In genomic region chr6:111486475-111486874, GRCh38 we compare ENCODE assay signal across 17 cellular contexts. TPM values are rescaled to one million over a fixed set of nuclear protein-coding genes. Genes with fewer than 3 reads are reported as not detected.
DNase-seq lines count a peak whose midpoint lies in the region; ATAC-seq and TF ChIP-seq lines count a peak whose summit lies in the region.
"Had no signal": no experiment of that assay in that cellular context is flagged by ENCODE, and none has a peak within 500 bp of the region (broad histone marks: within the 10 kb centered on the region; RNA-seq: fewer than 3 reads in every experiment).

No MANE protein-coding gene starts in this region.

- H3K4me3 ChIP-seq in Loucy (ENCODE audit: low read length, poor library complexity, severe bottlenecking) (peak overlapping the region; percentile 8), dorsolateral prefrontal cortex (no peak overlapping the region), parathyroid adenoma (ENCODE audit: low read depth, low read length) (no peak overlapping the region)
- H3K4me3 ChIP-seq: colonic mucosa had no signal

- H3K36me3 ChIP-seq in Loucy (ENCODE audit: insufficient read depth, low read length) (no peaks in the 10 kb centered on the region), parathyroid adenoma (ENCODE audit: control insufficient read depth, insufficient read depth, low read length) (no peaks in the 10 kb centered on the region)
- H3K36me3 ChIP-seq: colonic mucosa had no signal

- peaks cover 9% of the 10 kb centered on the region for H3K9me3 Mint-ChIP-seq in T-helper 2 cell treated with Interferon-gamma antibody and Interleukin-4, amounts not matched to agents 5 μg/mL and 100 μg/mL, for 36 hours

- ATAC-seq in GM18511 (IDR thresholded peaks at IDR 0.05; ENCODE audit: unreplicated experiment) (no peak), GM21367 (IDR thresholded peaks at IDR 0.05; ENCODE audit: unreplicated experiment) (no peak)

- H3K79me2 ChIP-seq in Loucy (ENCODE audit: insufficient read depth, low read length) (peaks cover 80% of the 10 kb centered on the region), parathyroid adenoma (peaks cover 8% of the 10 kb centered on the region)

- H3F3A ChIP-seq in Loucy (ENCODE audit: low read depth): no peaks in the 10 kb centered on the region

- H3K27ac ChIP-seq in dorsolateral prefrontal cortex: peak overlapping the region in 30 of 59 donors; percentile 0 to 99 (median 31)
- peak overlapping the region; percentile 48 for H3K27ac ChIP-seq in parathyroid adenoma
- H3K27ac ChIP-seq: colonic mucosa had no signal

- no peak for TF ChIP-seq CTCF in Loucy (conservative IDR thresholded peaks at IDR 0.05; ENCODE audit: low read length)
- no peak for TF ChIP-seq CTCF in dorsolateral prefrontal cortex (IDR thresholded peaks at IDR 0.05 in 54 of 56, conservative IDR thresholded peaks at IDR 0.05 in 2 of 56; ENCODE audit: low read depth in 1 of 56, partially characterized antibody in 56 of 56)
- no peak for TF ChIP-seq CTCF in parathyroid adenoma (IDR thresholded peaks at IDR 0.05)

- H3K9ac ChIP-seq in Loucy (ENCODE audit: low read depth, low read length, poor library complexity, severe bottlenecking) (peak overlapping the region; percentile 6), parathyroid adenoma (no peak overlapping the region)

- peaks cover 21% of the 10 kb centered on the region for H3K36me3 Mint-ChIP-seq in T-helper 2 cell treated with Interferon-gamma antibody and Interleukin-4, amounts not matched to agents 5 μg/mL and 100 μg/mL, for 36 hours (ENCODE audit: low read depth)

- peak overlapping the region; percentile 87 for H3K27ac Mint-ChIP-seq in T-helper 2 cell treated with Interferon-gamma antibody and Interleukin-4, amounts not matched to agents 5 μg/mL and 100 μg/mL, for 36 hours
- H3K27ac Mint-ChIP-seq: H9 had no signal

- H3K27me3 ChIP-seq in Loucy (ENCODE audit: insufficient read depth, low read length, poor library complexity, severe bottlenecking) (no peaks in the 10 kb centered on the region), dorsolateral prefrontal cortex (no peaks in the 10 kb centered on the region), parathyroid adenoma (ENCODE audit: control insufficient read depth, insufficient read depth, low read length) (no peaks in the 10 kb centered on the region)
- H3K27me3 ChIP-seq: colonic mucosa had no signal

- H3K4me3 Mint-ChIP-seq in T-helper 2 cell treated with Interferon-gamma antibody and Interleukin-4, amounts not matched to agents 5 μg/mL and 100 μg/mL, for 36 hours: peak overlapping the region; percentile 33
- H3K4me3 Mint-ChIP-seq: H9 had no signal

- peaks cover 48% of the 10 kb centered on the region for H3K4me1 ChIP-seq in Loucy (ENCODE audit: insufficient read depth, low read length, poor library complexity, severe bottlenecking)
- H3K4me1 ChIP-seq in parathyroid adenoma: peaks cover 16% of the 10 kb centered on the region
- H3K4me1 ChIP-seq: colonic mucosa had no signal

- H3K4me2 ChIP-seq in Loucy (ENCODE audit: low read depth, low read length, poor library complexity, severe bottlenecking) (peak overlapping the region; percentile 80), parathyroid adenoma (ENCODE audit: low read length) (peak overlapping the region; percentile 26)

- DNase-seq in T-helper 2 cell treated with Interferon-gamma antibody and Interleukin-4, amounts not matched to agents 5 μg/mL and 100 μg/mL, for 36 hours (ENCODE audit: low spot score): no peak
- no peak for DNase-seq in T-helper 2 cell
- no peak for DNase-seq in dorsolateral prefrontal cortex
- no peak for DNase-seq in cerebellum (ENCODE audit: low spot score)
- DNase-seq: 8988T, anterior cingulate cortex, colonic mucosa, H9, head of caudate nucleus, KG1, NCI-H1694, NCI-H446 treated with DMSO at 0.1 percent for 48 hours, SHP77 treated with DMSO at 0.1 percent for 48 hours had no signal

- H3K4me1 Mint-ChIP-seq in T-helper 2 cell treated with Interferon-gamma antibody and Interleukin-4, amounts not matched to agents 5 μg/mL and 100 μg/mL, for 36 hours (ENCODE audit: low read depth): peaks cover 38% of the 10 kb centered on the region

- no peaks in the 10 kb centered on the region for H3K27me3 Mint-ChIP-seq in T-helper 2 cell treated with Interferon-gamma antibody and Interleukin-4, amounts not matched to agents 5 μg/mL and 100 μg/mL, for 36 hours (ENCODE audit: low read depth)

- H2AFZ ChIP-seq in Loucy (ENCODE audit: low read length): no peak overlapping the region
- no peak overlapping the region for H2AFZ ChIP-seq in parathyroid adenoma

- H4K20me1 ChIP-seq in Loucy (ENCODE audit: insufficient read depth, low read length, poor library complexity, severe bottlenecking): peaks cover 5% of the 10 kb centered on the region

- H3K9me3 ChIP-seq in Loucy (ENCODE audit: insufficient read depth, low read depth, low read length) (no peaks in the 10 kb centered on the region), parathyroid adenoma (ENCODE audit: control insufficient read depth, low read length) (no peaks in the 10 kb centered on the region)
- H3K9me3 ChIP-seq: colonic mucosa had no signal

- intact Hi-C loops in dorsolateral prefrontal cortex (cut with DNase I): loop anchor here in 1 of 2 donors (5.0 to 10.0 kb wide), 3 partner anchors 78 to 141 kb away; partner anchors contain the start of gene TRAF3IP2

- H3K9me2 ChIP-seq in Loucy (replicated peaks; ENCODE audit: low read depth, low read length): no peaks in the 10 kb centered on the region

RNA-seq across cellular contexts. Expression of gene REV3L, which starts 3.5 kb away (rescaled TPM):
- total RNA-seq in dorsolateral prefrontal cortex: 10 to 100 TPM; 34.5 to 90.2 (median 58.2) TPM
- total RNA-seq in cerebellum: 95.2 TPM
